Comparison of ENCODE assay signal across 16 cellular contexts in the genomic region with DNA sequence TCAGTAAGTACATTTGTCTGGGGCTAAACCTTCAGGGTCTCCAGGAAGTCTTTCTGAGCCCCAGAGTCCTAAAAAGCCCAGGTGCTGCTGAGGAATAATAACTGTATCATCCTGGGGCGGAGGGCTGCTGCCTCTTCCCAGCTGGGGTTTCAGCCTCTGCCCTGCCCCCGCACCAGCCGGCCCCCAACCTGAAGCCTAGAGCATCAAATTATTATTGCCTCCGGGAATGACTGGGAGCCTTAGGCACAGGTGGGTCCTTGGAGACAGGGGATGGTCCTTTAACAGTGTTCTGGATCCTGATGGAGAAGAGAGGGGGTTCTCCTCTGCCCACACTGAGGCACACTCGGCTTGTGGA.
DNase-seq lines count a peak whose midpoint lies in the region; ATAC-seq and TF ChIP-seq lines count a peak whose summit lies in the region.
"Had no signal": no experiment of that assay in that cellular context is flagged by ENCODE, and none has a peak within 500 bp of the region (broad histone marks: within the 10 kb centered on the region; RNA-seq: fewer than 3 reads in every experiment).

No MANE protein-coding gene starts in this region.

- no peak for TF ChIP-seq CTCF in HFFc6 (IDR thresholded peaks at IDR 0.05)

- no peaks in the 10 kb centered on the region; the same call in 1 of the 2 replicates for H3K27me3 Mint-ChIP-seq in HFFc6 (ENCODE audit: insufficient read depth)
- no peaks in the 10 kb centered on the region for H3K27me3 Mint-ChIP-seq in activated naive CD8-positive, alpha-beta T cell treated with anti-CD3 and anti-CD28 coated beads for 36 hours
- H3K27me3 Mint-ChIP-seq in naive thymus-derived CD4-positive, alpha-beta T cell: no peaks in the 10 kb centered on the region

- H3K27me3 ChIP-seq in BLaER1: no peaks in the 10 kb centered on the region
- no peaks in the 10 kb centered on the region for H3K27me3 ChIP-seq in naive thymus-derived CD4-positive, alpha-beta T cell (ENCODE audit: control insufficient read depth in 2 of 2, insufficient read depth in 2 of 2, low read length in 2 of 2)
- H3K27me3 ChIP-seq: foreskin keratinocyte, uterus had no signal

- peaks cover 100% of the 10 kb centered on the region for H4K20me1 ChIP-seq in BLaER1

- peak overlapping the region; percentile 93 for H3K27ac Mint-ChIP-seq in HFFc6
- H3K27ac Mint-ChIP-seq in activated naive CD8-positive, alpha-beta T cell treated with anti-CD3 and anti-CD28 coated beads for 36 hours: peak overlapping the region; percentile 84
- H3K27ac Mint-ChIP-seq in naive thymus-derived CD4-positive, alpha-beta T cell: peak overlapping the region in 8 of 9 donors; percentile 68 to 99 (median 92)

- no peaks in the 10 kb centered on the region for H3K36me3 Mint-ChIP-seq in HFFc6 (ENCODE audit: low read depth)
- H3K36me3 Mint-ChIP-seq in activated naive CD8-positive, alpha-beta T cell treated with anti-CD3 and anti-CD28 coated beads for 36 hours: peaks cover 9% of the 10 kb centered on the region
- H3K36me3 Mint-ChIP-seq in naive thymus-derived CD4-positive, alpha-beta T cell: peaks cover 0 to 10% (median 4%) of the 10 kb centered on the region in 5 donors

- no peak overlapping the region; the same call in 1 of the 2 replicates for H3K9ac ChIP-seq in BLaER1

- H3K27ac ChIP-seq in BLaER1: peak overlapping the region; percentile 22; the same call in 1 of the 2 replicates
- peak overlapping the region; percentile 84 for H3K27ac ChIP-seq in naive thymus-derived CD4-positive, alpha-beta T cell (ENCODE audit: low read depth, low read length)
- H3K27ac ChIP-seq: foreskin keratinocyte, uterus had no signal

- no peak overlapping the region for H3K4me3 ChIP-seq in BLaER1
- H3K4me3 ChIP-seq in naive thymus-derived CD4-positive, alpha-beta T cell (ENCODE audit: low read length): no peak overlapping the region
- H3K4me3 ChIP-seq: uterus had no signal

- CTCF ChIA-PET in naive thymus-derived CD4-positive, alpha-beta T cell (lab: Charles Lee): no interaction called here

- ATAC-seq in naive thymus-derived CD4-positive, alpha-beta T cell: no peak
- no peak for ATAC-seq in GM19328 (IDR thresholded peaks at IDR 0.05; ENCODE audit: unreplicated experiment)
- ATAC-seq: foreskin keratinocyte had no signal

- no peaks in the 10 kb centered on the region for H3K9me3 Mint-ChIP-seq in HFFc6
- H3K9me3 Mint-ChIP-seq in activated naive CD8-positive, alpha-beta T cell treated with anti-CD3 and anti-CD28 coated beads for 36 hours: peaks cover 2% of the 10 kb centered on the region
- peaks cover 0 to 2% (median 0%) of the 10 kb centered on the region in 11 donors for H3K9me3 Mint-ChIP-seq in naive thymus-derived CD4-positive, alpha-beta T cell
- H3K9me3 Mint-ChIP-seq: mesothelial cell of epicardium had no signal

- H3K4me2 ChIP-seq in BLaER1: peak overlapping the region; percentile 77

- H3K4me3 Mint-ChIP-seq in HFFc6: peak overlapping the region; percentile 68
- H3K4me3 Mint-ChIP-seq in activated naive CD8-positive, alpha-beta T cell treated with anti-CD3 and anti-CD28 coated beads for 36 hours: no peak overlapping the region
- peak overlapping the region in 5 of 10 donors; percentile 47 to 82 (median 66) for H3K4me3 Mint-ChIP-seq in naive thymus-derived CD4-positive, alpha-beta T cell
- H3K4me3 Mint-ChIP-seq: mesothelial cell of epicardium had no signal

- intact Hi-C loops in naive thymus-derived CD4-positive, alpha-beta T cell (cut with micrococcal nuclease): loop anchor here (5.0 to 10.0 kb wide), 2 partner anchors 38 to 420 kb away; no protein-coding TSS in a partner anchor

- no peak for DNase-seq in HFFc6
- no peak for DNase-seq in activated naive CD8-positive, alpha-beta T cell treated with anti-CD3 and anti-CD28 coated beads for 36 hours
- DNase-seq in naive thymus-derived CD4-positive, alpha-beta T cell: no peak
- DNase-seq in OCI-M1 (lab: John Stamatoyannopoulos, UW): no peak
- no peak for DNase-seq in NAMALWA (ENCODE audit: low spot score)
- DNase-seq in NCI-H1092 (lab: John Stamatoyannopoulos, UW): no peak
- DNase-seq: activated CD4-positive, alpha-beta T cell treated with anti-CD3 and anti-CD28 coated beads, Interleukin-2, amount 50 U/mL, for 1 hour; GOT3; NCI-H187; NCI-H524 treated with DMSO at 0.1 percent for 48 hours; RPMI8226; uterus had no signal

- H3K4me1 Mint-ChIP-seq in HFFc6 (ENCODE audit: low read depth): peaks cover 59% of the 10 kb centered on the region
- H3K4me1 Mint-ChIP-seq in activated naive CD8-positive, alpha-beta T cell treated with anti-CD3 and anti-CD28 coated beads for 36 hours: peaks cover 67% of the 10 kb centered on the region
- peaks cover 60 to 97% (median 87%) of the 10 kb centered on the region in 7 donors for H3K4me1 Mint-ChIP-seq in naive thymus-derived CD4-positive, alpha-beta T cell

- H3K4me1 ChIP-seq in BLaER1: peaks cover 100% of the 10 kb centered on the region
- peaks cover 55 to 78% of the 10 kb centered on the region in 2 donors for H3K4me1 ChIP-seq in naive thymus-derived CD4-positive, alpha-beta T cell (ENCODE audit: control insufficient read depth in 2 of 2, insufficient read depth in 2 of 2, low read length in 2 of 2)
- H3K4me1 ChIP-seq: uterus had no signal

- POLR2A ChIA-PET in naive thymus-derived CD4-positive, alpha-beta T cell (lab: Charles Lee): no interaction called here

- H3K36me3 ChIP-seq in BLaER1: peaks cover 48% of the 10 kb centered on the region
- no peaks in the 10 kb centered on the region for H3K36me3 ChIP-seq in naive thymus-derived CD4-positive, alpha-beta T cell (ENCODE audit: control insufficient read depth in 2 of 3, insufficient read depth in 3 of 3, low read length in 3 of 3)
- H3K36me3 ChIP-seq: uterus had no signal

- H3K9me3 ChIP-seq in BLaER1: no peaks in the 10 kb centered on the region
- H3K9me3 ChIP-seq in naive thymus-derived CD4-positive, alpha-beta T cell (ENCODE audit: control insufficient read depth in 2 of 3, low read length in 3 of 3): no peaks in the 10 kb centered on the region
- H3K9me3 ChIP-seq: uterus had no signal
